ENCODE assay signal across 8 cellular contexts in genomic region chr3:51967384-51968174, GRCh38. TPM values are rescaled to one million over a fixed set of nuclear protein-coding genes. Genes with fewer than 3 reads are reported as not detected.
DNase-seq lines count a peak whose midpoint lies in the region; ATAC-seq and TF ChIP-seq lines count a peak whose summit lies in the region.

Gene PCBP4 (minus strand): TSS chr3:51967454. CDS start chr3:51961240, 6,214 bp downstream.

- H3K27me3 ChIP-seq in DND-41 (ENCODE audit: insufficient read depth, low read length, poor library complexity): no peaks in the 10 kb centered on the region
- H3K27me3 ChIP-seq in adipocyte (replicated peaks; ENCODE audit: control insufficient read depth, insufficient read depth, low read length): no peaks in the 10 kb centered on the region
- no peaks in the 10 kb centered on the region for H3K27me3 ChIP-seq in cardiac muscle cell

- DNase-seq in DND-41 (peak; percentile 63), NCI-H748 treated with DMSO at 0.1 percent for 48 hours (lab: John Stamatoyannopoulos, UW) (peak; percentile 30), adipocyte (ENCODE audit: low read depth) (peak; percentile 80), cardiac muscle cell (ENCODE audit: low read depth in 1 of 2, low spot score in 1 of 2) (peak; percentile 51 to 89), occipital lobe (lab: John Stamatoyannopoulos, UW) (peak; percentile 72), DMS114 treated with DMSO at 0.1 percent for 48 hours (lab: John Stamatoyannopoulos, UW; ENCODE audit: unreplicated experiment) (no peak), retina (no peak)

- TF ChIP-seq CTCF in DND-41 (IDR thresholded peaks at IDR 0.05; ENCODE audit: borderline replicate concordance, extremely low read depth, low read length, poor library complexity, severe bottlenecking) (no peak), cardiac muscle cell (IDR thresholded peaks at IDR 0.05; ENCODE audit: low read depth, low read length) (no peak)

- peak within 1 kb of the TSS; percentile 74 for H2AFZ ChIP-seq in DND-41 (ENCODE audit: low read depth, low read length)

- H3K4me1 ChIP-seq in DND-41 (ENCODE audit: insufficient read depth, low read length) (peaks cover 28% of the 10 kb centered on the region), adipocyte (ENCODE audit: control insufficient read depth, insufficient read depth, low read length) (peaks cover 10% of the 10 kb centered on the region), cardiac muscle cell (ENCODE audit: low read depth) (peaks cover 19% of the 10 kb centered on the region)

- peaks cover 2% of the 10 kb centered on the region; the same call in 1 of the 2 replicates for H3K79me2 ChIP-seq in DND-41 (ENCODE audit: insufficient read depth, low read length)

- H3K27ac ChIP-seq in DND-41 (ENCODE audit: low read length) (peak within 1 kb of the TSS; percentile 60), cardiac muscle cell (peak within 1 kb of the TSS; percentile 89)

- H3K36me3 ChIP-seq in DND-41 (ENCODE audit: insufficient read depth, low read length): peaks cover 10% of the 10 kb centered on the region
- H3K36me3 ChIP-seq in adipocyte (ENCODE audit: control insufficient read depth, insufficient read depth, low read length, severe bottlenecking): peaks cover 7% of the 10 kb centered on the region
- H3K36me3 ChIP-seq in cardiac muscle cell: no peaks in the 10 kb centered on the region

- ATAC-seq in DND-41 (ENCODE audit: insufficient read depth, low read depth): peak; percentile 72
- ATAC-seq in GM21737 (IDR thresholded peaks at IDR 0.05; ENCODE audit: unreplicated experiment): peak; percentile 57

- no peaks in the 10 kb centered on the region for H3K9me3 ChIP-seq in DND-41 (ENCODE audit: insufficient read depth, low read length, severe bottlenecking)
- no peaks in the 10 kb centered on the region for H3K9me3 ChIP-seq in adipocyte (ENCODE audit: control insufficient read depth, low read length)
- no peaks in the 10 kb centered on the region for H3K9me3 ChIP-seq in cardiac muscle cell (ENCODE audit: low read depth)

- peaks cover 3% of the 10 kb centered on the region; the same call in 1 of the 2 replicates for H4K20me1 ChIP-seq in DND-41 (ENCODE audit: insufficient read depth, low read length)

- peak within 1 kb of the TSS; percentile 95 for H3K4me2 ChIP-seq in DND-41 (ENCODE audit: insufficient read depth, low read length)

- H3K9ac ChIP-seq in DND-41 (ENCODE audit: low read depth, low read length) (peak within 1 kb of the TSS; percentile 68), adipocyte (ENCODE audit: low read length) (peak within 1 kb of the TSS; percentile 92)

- H3K4me3 ChIP-seq in DND-41 (ENCODE audit: low read depth in 1 of 2, low read length in 2 of 2) (peak within 1 kb of the TSS; percentile 28 to 72; a peak in 3 of 4 replicates), adipocyte (ENCODE audit: low read length) (peak within 1 kb of the TSS; percentile 84), cardiac muscle cell (peak within 1 kb of the TSS; percentile 85)

RNA-seq across cellular contexts. Expression of gene PCBP4, which starts in this region (rescaled TPM):
- total RNA-seq in cardiac muscle cell (151 and 226 TPM in 2 replicates), occipital lobe (42.7 TPM)
- 114 and 122 TPM in 2 replicates for polyA plus RNA-seq in cardiac muscle cell

Comparison
In these comparisons a context has a peak if more than half of its experiments do, and no peak if none do; other contexts are left out.
1. DNase-seq: peak in DND-41 (single experiment), NCI-H748 treated with DMSO at 0.1 percent for 48 hours (single experiment), adipocyte (single experiment), cardiac muscle cell (2 of 2) and occipital lobe (single experiment); none in DMS114 treated with DMSO at 0.1 percent for 48 hours (single experiment) and retina (single experiment).
2. Peak in every context shown above with its lines, with median percentiles within 50 percentile points of each other: H3K4me3 ChIP-seq.